ENCODE assay signal across 21 cellular contexts in genomic region chr4:60482921-60483351, GRCh38.
DNase-seq lines count a peak whose midpoint lies in the region; ATAC-seq, FAIRE-seq and TF ChIP-seq lines count a peak whose summit lies in the region.
"Had no signal": no experiment of that assay in that cellular context is flagged by ENCODE, and none has a peak within 500 bp of the region (broad histone marks: within the 10 kb centered on the region; RNA-seq: fewer than 3 reads in every experiment).

No MANE protein-coding gene starts in this region.

- peak; percentile 94 for FAIRE-seq in D721Med (lab: Jason Lieb, UNC)
- FAIRE-seq: A549, GM12878, HTR-8/SVneo had no signal

- ATAC-seq in esophagus mucosa = peak; percentile 62
- ATAC-seq in GM18907 (IDR thresholded peaks at IDR 0.05; ENCODE audit: unreplicated experiment) = no peak
- ATAC-seq: A549, GM12878, HCT116, SK-N-SH treated with all-trans-retinoic acid at 6 μM for 48 hours had no signal

- no peak for TF ChIP-seq CTCF in D721Med (IDR thresholded peaks at IDR 0.05; ENCODE audit: insufficient read depth, missing control alignments)

- DNase-seq in D721Med (ENCODE audit: insufficient read length, low spot score) (no peak), NCI-H1048 (lab: John Stamatoyannopoulos, UW) (peak; percentile 32), NCI-H69 (lab: John Stamatoyannopoulos, UW) (peak; percentile 14), NCI-H187 (lab: John Stamatoyannopoulos, UW) (no peak)
- DNase-seq in effector CD4-positive, alpha-beta T cell = no peak
- no peak for DNase-seq in stimulated activated CD4-positive, alpha-beta T cell treated with anti-CD3 and anti-CD28 coated beads, Interleukin-4, amount 100 ng/mL, for 1 hour
- DNase-seq: DMS 273 treated with DMSO at 0.1 percent for 48 hours, DMS79 treated with DMSO at 0.1 percent for 48 hours, GOT3, NCI-H2029, NCI-H2171, NCI-H345, NCI-H526 treated with DMSO at 0.1 percent for 48 hours, Peyer's patch had no signal

Comparison
In these comparisons a context has a peak if more than half of its experiments do, and no peak if none do; other contexts are left out.
1. DNase-seq: peak in NCI-H1048 (single experiment) and NCI-H69 (single experiment); none in D721Med (single experiment), effector CD4-positive, alpha-beta T cell (single experiment), stimulated activated CD4-positive, alpha-beta T cell treated with anti-CD3 and anti-CD28 coated beads, Interleukin-4, amount 100 ng/mL, for 1 hour (single experiment) and NCI-H187 (0 of 2).